Comparison of ENCODE assay signal across 8 cellular contexts in genomic region chr2:186590538-186591441, GRCh38. TPM values are rescaled to one million over a fixed set of nuclear protein-coding genes. Genes with fewer than 3 reads are reported as not detected.
A peak's percentile ranks its signal among the peaks of the same experiment; 100 is the strongest.
DNase-seq lines count a peak whose midpoint lies in the region; ATAC-seq and TF ChIP-seq lines count a peak whose summit lies in the region.

No MANE protein-coding gene starts in this region.

- peak overlapping the region; percentile 77 to 89 for H3K4me3 Mint-ChIP-seq in stimulated activated naive CD8-positive, alpha-beta T cell treated with anti-CD3 and anti-CD28 coated beads, Interleukin-15, amount 100 ng/mL, for 72 hours

- no peaks in the 10 kb centered on the region for H3K27me3 ChIP-seq in BJ (ENCODE audit: control insufficient read depth, insufficient read depth, low read length)
- H3K27me3 ChIP-seq in SU-DHL-6 (ENCODE audit: low read length) = no peaks in the 10 kb centered on the region

- POLR2A ChIA-PET in BJ (lab: Charles Lee) = no interaction called here

- no peaks in the 10 kb centered on the region for H3K9me3 ChIP-seq in SU-DHL-6 (ENCODE audit: insufficient read depth, low read length)

- H3F3A ChIP-seq in SU-DHL-6 (ENCODE audit: insufficient read depth) = peaks cover 10% of the 10 kb centered on the region

- H3K27ac ChIP-seq in SU-DHL-6 (ENCODE audit: low read depth, low read length) = no peak overlapping the region

- H3K9me3 Mint-ChIP-seq in stimulated activated naive CD8-positive, alpha-beta T cell treated with anti-CD3 and anti-CD28 coated beads, Interleukin-15, amount 100 ng/mL, for 72 hours = no peaks in the 10 kb centered on the region

- no peaks in the 10 kb centered on the region for H3K79me2 ChIP-seq in SU-DHL-6 (ENCODE audit: insufficient read depth, low read length)

- H3K9me2 ChIP-seq in SU-DHL-6 (replicated peaks; ENCODE audit: insufficient read depth, low read length) = no peaks in the 10 kb centered on the region

- H3K27ac Mint-ChIP-seq in stimulated activated naive CD8-positive, alpha-beta T cell treated with anti-CD3 and anti-CD28 coated beads, Interleukin-15, amount 100 ng/mL, for 72 hours = peak overlapping the region; percentile 61 to 91

- H3K4me2 ChIP-seq in SU-DHL-6 (ENCODE audit: low read depth, low read length, poor library complexity, severe bottlenecking) = peak overlapping the region; percentile 75

- CTCF ChIA-PET in BJ (lab: Yijun Ruan, JAX) = interaction anchor here (1.7 kb wide), 1 partner anchor 87 kb away, joined by 8 read pairs; no protein-coding TSS in a partner anchor

- H2AFZ ChIP-seq in SU-DHL-6 (ENCODE audit: low read depth, low read length, severe bottlenecking) = peak overlapping the region; percentile 99

- peak; percentile 23 for ATAC-seq in GM18502 (IDR thresholded peaks at IDR 0.05; ENCODE audit: poor library complexity, unreplicated experiment)
- ATAC-seq in stimulated activated naive CD8-positive, alpha-beta T cell treated with anti-CD3 and anti-CD28 coated beads, Interleukin-15, amount 100 ng/mL, for 72 hours = peak; percentile 26

- DNase-seq in BJ (ENCODE audit: low read depth) (no peak), HUDEP-2 (lab: John Stamatoyannopoulos, UW; ENCODE audit: unreplicated experiment in 76 of 76) (peak in 40 of 76 experiments; percentile 3 to 47 (median 24)), dedifferentiated amniotic fluid mesenchymal stem cell (ENCODE audit: extremely low spot score) (peak; percentile 26), left kidney (ENCODE audit: low read depth, low spot score) (peak; percentile 68), amniotic stem cell (lab: John Stamatoyannopoulos, UW) (no peak)
- peak; percentile 10 to 24 for DNase-seq in stimulated activated naive CD8-positive, alpha-beta T cell treated with anti-CD3 and anti-CD28 coated beads, Interleukin-15, amount 100 ng/mL, for 72 hours

- H3K4me1 Mint-ChIP-seq in stimulated activated naive CD8-positive, alpha-beta T cell treated with anti-CD3 and anti-CD28 coated beads, Interleukin-15, amount 100 ng/mL, for 72 hours = peaks cover 24% of the 10 kb centered on the region

- H3K27me3 Mint-ChIP-seq in stimulated activated naive CD8-positive, alpha-beta T cell treated with anti-CD3 and anti-CD28 coated beads, Interleukin-15, amount 100 ng/mL, for 72 hours = no peaks in the 10 kb centered on the region

- H4K20me1 ChIP-seq in SU-DHL-6 (ENCODE audit: low read depth, low read length) = no peaks in the 10 kb centered on the region

- H3K36me3 ChIP-seq in BJ (ENCODE audit: control insufficient read depth, insufficient read depth, low read length) (no peaks in the 10 kb centered on the region), SU-DHL-6 (ENCODE audit: low read length) (no peaks in the 10 kb centered on the region)

- H3K4me3 ChIP-seq in BJ (ENCODE audit: low read depth, low read length) = peak overlapping the region; percentile 73
- H3K4me3 ChIP-seq in SU-DHL-6 (ENCODE audit: insufficient read depth, low read length, poor library complexity, severe bottlenecking) = peak overlapping the region; percentile 65

- TF ChIP-seq CTCF in BJ (IDR thresholded peaks at IDR 0.05; ENCODE audit: insufficient read depth, low read depth, low read length) (no peak), SU-DHL-6 (IDR thresholded peaks at IDR 0.05; ENCODE audit: insufficient read depth, low read length, poor library complexity, severe bottlenecking) (no peak)

- peak overlapping the region; percentile 69 for H3K9ac ChIP-seq in SU-DHL-6 (ENCODE audit: low read length)

RNA-seq across cellular contexts. Expression of gene ITGAV, which starts 0.9 kb away (rescaled TPM):
- polyA plus RNA-seq in BJ (2011; rRNA removed) = 103 and 153 TPM in 2 replicates
- 101 and 102 TPM in 2 replicates for polyA minus RNA-seq in BJ (2011; rRNA and poly(A)+ RNA removed)

Comparison
In these comparisons a context has a peak if more than half of its experiments do, and no peak if none do; other contexts are left out.
1. DNase-seq: peak in HUDEP-2 (40 of 76), dedifferentiated amniotic fluid mesenchymal stem cell (single experiment), left kidney (single experiment) and stimulated activated naive CD8-positive, alpha-beta T cell treated with anti-CD3 and anti-CD28 coated beads, Interleukin-15, amount 100 ng/mL, for 72 hours (2 of 2); none in BJ (single experiment) and amniotic stem cell (single experiment).